ENCODE assay signal across 1 cellular context in genomic region chr13:70206671-70207070, GRCh38.
A peak's percentile ranks its signal among the peaks of the same experiment; 100 is the strongest.
TF ChIP-seq lines count a peak whose summit lies in the region.

No MANE protein-coding gene starts in this region.

TF ChIP-seq in HepG2, 621 proteins besides CTCF, POLR2A, EP300 and RAD21 (continued from another document):
- no peak for TF ChIP-seq AFF4 (CRISPR knock-in tag; IDR thresholded peaks at IDR 0.05)
- no peak for TF ChIP-seq NPAS2 (CRISPR knock-in tag; IDR thresholded peaks at IDR 0.05; ENCODE audit: borderline replicate concordance)
- 0 out of 2 replicates have a peak, but pooled peaks have one; percentile 22 for TF ChIP-seq SIX1 (CRISPR knock-in tag; IDR thresholded peaks at IDR 0.05; ENCODE audit: borderline replicate concordance)
- no peak for TF ChIP-seq SPEN (CRISPR knock-in tag; IDR thresholded peaks at IDR 0.05; ENCODE audit: low read depth)
- TF ChIP-seq SIN3A (IDR thresholded peaks at IDR 0.05; ENCODE audit: borderline replicate concordance, low read depth, low read length), result no peak
- 0 out of 2 replicates have a peak, but pooled peaks have one; percentile 32 for TF ChIP-seq RXRB (CRISPR knock-in tag; IDR thresholded peaks at IDR 0.05; ENCODE audit: borderline replicate concordance)
- no peak for TF ChIP-seq ZFP36L1 (CRISPR knock-in tag; IDR thresholded peaks at IDR 0.05)
- peak; percentile 90 for TF ChIP-seq HHEX (CRISPR knock-in tag; IDR thresholded peaks at IDR 0.05)
- TF ChIP-seq ZNF609 (CRISPR knock-in tag; IDR thresholded peaks at IDR 0.05; ENCODE audit: borderline replicate concordance), result peak; percentile 81
- TF ChIP-seq HMG20A (CRISPR knock-in tag; IDR thresholded peaks at IDR 0.05; ENCODE audit: borderline replicate concordance), result peak; percentile 54; the same call in 1 of the 2 replicates
